Comparison of ENCODE assay signal across 8 cellular contexts in genomic region chr6:28335564-28336283, GRCh38. TPM values are rescaled to one million over a fixed set of nuclear protein-coding genes. Genes with fewer than 3 reads are reported as not detected.
DNase-seq lines count a peak whose midpoint lies in the region; ATAC-seq and TF ChIP-seq lines count a peak whose summit lies in the region.

Gene ZSCAN31 (minus strand): TSS chr6:28336148. CDS start chr6:28329683, 6,465 bp downstream.

- ATAC-seq in HG03378 (IDR thresholded peaks at IDR 0.05; ENCODE audit: unreplicated experiment), result peak; percentile 86
- peak; percentile 94 to 96 (median 95) for ATAC-seq in right lobe of liver

- POLR2A ChIA-PET in activated CD4-positive, alpha-beta memory T cell treated with anti-CD3 and anti-CD28 coated beads, Interleukin-2, amount 10 ng/mL, durations not matched to agents 7 days and 5 days (lab: Charles Lee), result interaction anchor here (0.6 to 2.5 kb wide), 12 partner anchors 12 to 1203 kb away, joined by 3 to 11 read pairs (median 6); partner anchors contain the start of genes ZKSCAN3, ZKSCAN8 and ZSCAN26

- DNase-seq in AG10803 (ENCODE audit: low read depth) (peak; percentile 95), NCI-H69 (lab: John Stamatoyannopoulos, UW) (peak; percentile 58), right lobe of liver (peak; percentile 94 to 96 (median 96))
- peak; percentile 76 for DNase-seq in activated CD4-positive, alpha-beta memory T cell treated with anti-CD3 and anti-CD28 coated beads, Interleukin-2, amount 10 ng/mL, durations not matched to agents 7 days and 5 days
- peak; percentile 66 to 87 for DNase-seq in stimulated activated CD4-positive, alpha-beta T cell treated with anti-CD3 and anti-CD28 coated beads, Interleukin-4, amount 100 ng/mL, for 4 hours

- TF ChIP-seq POLR2A in GM19193 (IDR thresholded peaks at IDR 0.05; ENCODE audit: extremely low read depth, insufficient read depth, insufficient read length) (peak; percentile 64), right lobe of liver (IDR thresholded peaks at IDR 0.05) (peak; percentile 98)

- H3K4me3 Mint-ChIP-seq in activated CD4-positive, alpha-beta memory T cell treated with anti-CD3 and anti-CD28 coated beads, Interleukin-2, amount 10 ng/mL, durations not matched to agents 7 days and 5 days, result no peak within 1 kb of the TSS

- H3K36me3 ChIP-seq in ectodermal cell (ENCODE audit: control insufficient read depth, insufficient read depth, low read length) (no peaks in the 10 kb centered on the region), right lobe of liver (no peaks in the 10 kb centered on the region)

- WGBS in ectodermal cell, 2 experiments, result 0 to 1% methylated on average over 35 of the region's 35 CpGs
- under 1% methylated on average over 22 of the region's 35 CpGs for WGBS in right lobe of liver (ENCODE audit: insufficient coverage, low coverage, low lambda C conversion rate, missing lambda C conversion rate)

- H3K9me3 ChIP-seq in ectodermal cell (ENCODE audit: control insufficient read depth, low read length) (no peaks in the 10 kb centered on the region), right lobe of liver (no peaks in the 10 kb centered on the region)

- H3K4me1 Mint-ChIP-seq in activated CD4-positive, alpha-beta memory T cell treated with anti-CD3 and anti-CD28 coated beads, Interleukin-2, amount 10 ng/mL, durations not matched to agents 7 days and 5 days, result no peaks in the 10 kb centered on the region

- TF ChIP-seq CTCF in AG10803 (conservative IDR thresholded peaks at IDR 0.05; ENCODE audit: low read length) (no peak), right lobe of liver (IDR thresholded peaks at IDR 0.05) (no peak)

- CTCF ChIA-PET in activated CD4-positive, alpha-beta memory T cell treated with anti-CD3 and anti-CD28 coated beads, Interleukin-2, amount 10 ng/mL, durations not matched to agents 7 days and 5 days (lab: Charles Lee), result interaction anchor here (0.9 to 4.6 kb wide), 3 partner anchors 15 to 231 kb away, joined by 3 to 20 read pairs (median 3); no protein-coding TSS in a partner anchor

- H3K9me3 Mint-ChIP-seq in activated CD4-positive, alpha-beta memory T cell treated with anti-CD3 and anti-CD28 coated beads, Interleukin-2, amount 10 ng/mL, durations not matched to agents 7 days and 5 days, result peaks cover 13% of the 10 kb centered on the region

- no peaks in the 10 kb centered on the region for H3K27me3 ChIP-seq in ectodermal cell (ENCODE audit: control insufficient read depth, insufficient read depth, low read length, poor library complexity, severe bottlenecking)
- H3K27me3 ChIP-seq in right lobe of liver, result no peaks in the 10 kb centered on the region

- peak within 1 kb of the TSS; percentile 86 for H3K4me3 ChIP-seq in AG10803 (ENCODE audit: low read length)
- H3K4me3 ChIP-seq in ectodermal cell (ENCODE audit: insufficient read depth, low read depth, low read length), result peak within 1 kb of the TSS; percentile 92
- peak within 1 kb of the TSS; percentile 50 to 72 (median 61) for H3K4me3 ChIP-seq in right lobe of liver

- H3K4me1 ChIP-seq in ectodermal cell (ENCODE audit: control insufficient read depth, insufficient read depth, low read length) (peaks cover 5% of the 10 kb centered on the region), right lobe of liver (peaks cover 0 to 5% (median 0%) of the 10 kb centered on the region in 4 donors)

- intact Hi-C loops in right lobe of liver (cut with DNase I), result no loop called here

- H3K27ac ChIP-seq in ectodermal cell (ENCODE audit: insufficient read depth, low read depth, low read length, poor library complexity, severe bottlenecking), result peak within 1 kb of the TSS; percentile 100
- peak within 1 kb of the TSS; percentile 91 to 99 (median 93) for H3K27ac ChIP-seq in right lobe of liver

- H3K27me3 Mint-ChIP-seq in activated CD4-positive, alpha-beta memory T cell treated with anti-CD3 and anti-CD28 coated beads, Interleukin-2, amount 10 ng/mL, durations not matched to agents 7 days and 5 days, result peaks cover 1% of the 10 kb centered on the region

- peaks cover 5% of the 10 kb centered on the region for H3K36me3 Mint-ChIP-seq in activated CD4-positive, alpha-beta memory T cell treated with anti-CD3 and anti-CD28 coated beads, Interleukin-2, amount 10 ng/mL, durations not matched to agents 7 days and 5 days (ENCODE audit: low read depth)

- no peak within 1 kb of the TSS for H3K27ac Mint-ChIP-seq in activated CD4-positive, alpha-beta memory T cell treated with anti-CD3 and anti-CD28 coated beads, Interleukin-2, amount 10 ng/mL, durations not matched to agents 7 days and 5 days

RNA-seq across cellular contexts. Expression of gene ZSCAN31, which starts in this region (rescaled TPM):
- 1 to 10 TPM in 1 of 2 experiments, under 1 TPM in 1; 0.88 to 1.0 TPM for total RNA-seq in activated CD4-positive, alpha-beta memory T cell treated with anti-CD3 and anti-CD28 coated beads, Interleukin-2, amount 10 ng/mL, durations not matched to agents 7 days and 5 days
- 5.2 TPM for polyA plus RNA-seq in ectodermal cell (2013, experiment 1 of 4)
- polyA plus RNA-seq in ectodermal cell (2013, experiment 2 of 4), result 6.8 TPM
- 6.0 TPM for polyA plus RNA-seq in ectodermal cell (2013, experiment 3 of 4)
- polyA plus RNA-seq in ectodermal cell (2013, experiment 4 of 4), result 6.0 TPM
- 1 to 10 TPM; 3.7 to 6.9 (median 4.6) TPM for total RNA-seq in right lobe of liver

Comparison
In these comparisons a context has a peak if more than half of its experiments do, and no peak if none do; other contexts are left out.
1. Peak in every context shown above with its lines: DNase-seq, ATAC-seq, H3K4me3 ChIP-seq and H3K27ac ChIP-seq.